8 cellular contexts compared by ENCODE assay signal in the genomic region with DNA sequence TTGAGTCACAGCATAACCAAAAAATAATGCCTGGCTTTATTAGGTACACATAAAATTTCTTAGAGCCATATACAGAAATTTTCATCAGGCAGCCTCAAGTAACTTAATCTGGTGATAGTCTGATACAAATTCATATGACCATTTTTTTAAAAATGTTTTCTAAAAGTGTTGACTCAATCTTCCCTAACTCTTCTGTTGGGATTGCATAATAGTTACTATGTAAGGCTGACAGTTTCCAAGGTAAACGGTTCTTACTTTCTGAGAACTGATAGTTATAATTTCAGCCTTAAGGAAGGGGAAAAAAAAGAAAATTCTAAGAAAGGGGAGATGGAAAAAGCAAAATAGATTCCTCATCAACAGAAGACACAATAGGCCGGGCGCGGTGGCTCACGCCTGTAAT. TPM values are rescaled to one million over a fixed set of nuclear protein-coding genes. Genes with fewer than 3 reads are reported as not detected.
"Had no signal": no experiment of that assay in that cellular context is flagged by ENCODE, and none has a peak within 500 bp of the region (broad histone marks: within the 10 kb centered on the region; RNA-seq: fewer than 3 reads in every experiment).

No MANE protein-coding gene starts in this region.

RNA-seq across cellular contexts. Expression of a gene that starts 58.4 kb away (rescaled TPM):
- total RNA-seq: dermis blood vessel endothelial cell, epithelial cell of proximal tubule, esophagus squamous epithelium, foreskin keratinocyte, liver, lung microvascular endothelial cell, osteoblast, pulmonary artery endothelial cell had no signal
